In genomic region chr5:8807636-8808035, GRCh38 we compare ENCODE assay signal across 22 cellular contexts.
DNase-seq lines count a peak whose midpoint lies in the region; ATAC-seq and TF ChIP-seq lines count a peak whose summit lies in the region.
"Had no signal": no experiment of that assay in that cellular context is flagged by ENCODE, and none has a peak within 500 bp of the region (broad histone marks: within the 10 kb centered on the region; RNA-seq: fewer than 3 reads in every experiment).

No MANE protein-coding gene starts in this region.

- H3K4me3 ChIP-seq in fibroblast of mammary gland (ENCODE audit: control insufficient read depth, low read depth, low read length) = no peak overlapping the region
- H3K4me3 ChIP-seq: gastrocnemius medialis, upper lobe of left lung had no signal

- peak; percentile 49 for DNase-seq in HT1080 (ENCODE audit: low read depth)
- peak; percentile 49 for DNase-seq in amniotic epithelial cell (ENCODE audit: low read depth)
- DNase-seq in fibroblast of mammary gland (ENCODE audit: low read depth) = peak; percentile 55
- DNase-seq in anterior cingulate cortex (lab: John Stamatoyannopoulos, UW) = no peak
- DNase-seq in HUDEP-2 (lab: John Stamatoyannopoulos, UW; ENCODE audit: unreplicated experiment in 76 of 76) = no peak
- DNase-seq in NOMO-1 treated with dmso at 0.1 percent for 144 hours (lab: John Stamatoyannopoulos, UW; ENCODE audit: unreplicated experiment) = no peak
- DNase-seq: activated CD4-positive, alpha-beta T cell treated with anti-CD3 and anti-CD28 coated beads for 36 hours; activated naive CD8-positive, alpha-beta T cell treated with anti-CD3 and anti-CD28 coated beads for 36 hours; activated T-cell treated with anti-CD3 and anti-CD28 coated beads for 4 hours; gastrocnemius medialis; H7; naive B cell; NCI-H1417 treated with DMSO at 0.1 percent for 48 hours; NCI-H2081 treated with DMSO at 0.1 percent for 48 hours; NCI-H446 treated with DMSO at 0.1 percent for 48 hours; stimulated activated CD4-positive, alpha-beta T cell treated with anti-CD3 and anti-CD28 coated beads, Interleukin-4, amount 100 ng/mL, for 4 hours; substantia nigra; T-helper 2 cell; upper lobe of left lung had no signal

- no peak for ATAC-seq in GM18502 (IDR thresholded peaks at IDR 0.05; ENCODE audit: poor library complexity, unreplicated experiment)
- ATAC-seq: activated CD4-positive, alpha-beta T cell treated with anti-CD3 and anti-CD28 coated beads for 36 hours; gastrocnemius medialis; sciatic nerve; stimulated activated memory B cell treated with anti-CD40 and anti-IgM and Interleukin-4, amounts not matched to agents 10 μg/mL and 1 μg/mL and 100 μg/mL, for 72 hours had no signal

- TF ChIP-seq CTCF in fibroblast of mammary gland (conservative IDR thresholded peaks at IDR 0.05; ENCODE audit: control insufficient read depth, insufficient read depth, low read depth, low read length) = no peak

Comparison
In these comparisons a context has a peak if more than half of its experiments do, and no peak if none do; other contexts are left out.
1. DNase-seq: peak in HT1080 (single experiment), amniotic epithelial cell (single experiment) and fibroblast of mammary gland (single experiment); none in anterior cingulate cortex (0 of 58), HUDEP-2 (0 of 76) and NOMO-1 treated with dmso at 0.1 percent for 144 hours (single experiment).